Comparison of ENCODE assay signal across 15 cellular contexts in genomic region chr16:73298562-73298961, GRCh38.
DNase-seq lines count a peak whose midpoint lies in the region; ATAC-seq, FAIRE-seq and TF ChIP-seq lines count a peak whose summit lies in the region.
"Had no signal": no experiment of that assay in that cellular context is flagged by ENCODE, and none has a peak within 500 bp of the region (broad histone marks: within the 10 kb centered on the region; RNA-seq: fewer than 3 reads in every experiment).

No MANE protein-coding gene starts in this region.

- H3K36me3 ChIP-seq in astrocyte (ENCODE audit: insufficient read depth, low read length) = no peaks in the 10 kb centered on the region
- no peaks in the 10 kb centered on the region for H3K36me3 ChIP-seq in left ventricle myocardium inferior
- H3K36me3 ChIP-seq in ovary = no peaks in the 10 kb centered on the region
- H3K36me3 ChIP-seq: cardiac muscle cell, SJCRH30 had no signal

- H3K36me3 Mint-ChIP-seq in astrocyte (ENCODE audit: low read depth, unreplicated experiment) = no peaks in the 10 kb centered on the region
- no peaks in the 10 kb centered on the region for H3K36me3 Mint-ChIP-seq in activated naive CD4-positive, alpha-beta T cell treated with anti-CD3 and anti-CD28 coated beads, Interleukin-2, amount 50 U/mL, for 72 hours
- H3K36me3 Mint-ChIP-seq: CD8-positive, alpha-beta T cell; stimulated activated effector memory CD8-positive, alpha-beta T cell treated with anti-CD3 and anti-CD28 coated beads, Interleukin-12 subunit alpha, Interleukin-12 subunit beta, amount 100 ng/mL, for 72 hours had no signal

- TF ChIP-seq EP300 in ovary (IDR thresholded peaks at IDR 0.05) = no peak

- H3K9ac ChIP-seq in astrocyte (ENCODE audit: low read length) = no peak overlapping the region

- H3K9me3 Mint-ChIP-seq in astrocyte (ENCODE audit: unreplicated experiment) = peaks cover 4% of the 10 kb centered on the region
- H3K9me3 Mint-ChIP-seq in activated naive CD4-positive, alpha-beta T cell treated with anti-CD3 and anti-CD28 coated beads, Interleukin-2, amount 50 U/mL, for 72 hours = peaks cover 0 to 4% of the 10 kb centered on the region in 2 donors
- H3K9me3 Mint-ChIP-seq: CD8-positive, alpha-beta T cell had no signal

- no peak for FAIRE-seq in astrocyte (lab: Jason Lieb, UNC)

- H3K79me2 ChIP-seq in astrocyte (ENCODE audit: insufficient read depth, low read length) = no peaks in the 10 kb centered on the region

- H3K27me3 ChIP-seq in astrocyte (ENCODE audit: insufficient read depth, low read length) = no peaks in the 10 kb centered on the region
- no peaks in the 10 kb centered on the region for H3K27me3 ChIP-seq in left ventricle myocardium inferior (ENCODE audit: low read depth)
- H3K27me3 ChIP-seq in ovary = no peaks in the 10 kb centered on the region
- H3K27me3 ChIP-seq: cardiac muscle cell, SJCRH30 had no signal

- no peak overlapping the region for H2AFZ ChIP-seq in astrocyte (ENCODE audit: low read depth, low read length)

- H3K4me1 Mint-ChIP-seq in astrocyte (ENCODE audit: low read depth, unreplicated experiment) = peaks cover 10% of the 10 kb centered on the region
- H3K4me1 Mint-ChIP-seq: stimulated activated effector memory CD8-positive, alpha-beta T cell treated with anti-CD3 and anti-CD28 coated beads, Interleukin-12 subunit alpha, Interleukin-12 subunit beta, amount 100 ng/mL, for 72 hours had no signal

- no peaks in the 10 kb centered on the region for H4K20me1 ChIP-seq in astrocyte (ENCODE audit: insufficient read depth, low read length)

- no peak for TF ChIP-seq POLR2A in ovary (IDR thresholded peaks at IDR 0.05)

- no peak overlapping the region for H3K4me3 ChIP-seq in astrocyte (ENCODE audit: insufficient read depth, low read depth, low read length)
- H3K4me3 ChIP-seq in left ventricle myocardium inferior = no peak overlapping the region
- no peak overlapping the region for H3K4me3 ChIP-seq in ovary
- H3K4me3 ChIP-seq: cardiac muscle cell, SJCRH30 had no signal

- H3K4me3 Mint-ChIP-seq in astrocyte (ENCODE audit: unreplicated experiment) = peak overlapping the region; percentile 20
- H3K4me3 Mint-ChIP-seq: CD8-positive, alpha-beta T cell; stimulated activated effector memory CD8-positive, alpha-beta T cell treated with anti-CD3 and anti-CD28 coated beads, Interleukin-12 subunit alpha, Interleukin-12 subunit beta, amount 100 ng/mL, for 72 hours had no signal

- 16 to 37% (median 20%) methylated on average over 3 of the region's 3 CpGs for WGBS in ovary, 3 donors

- peak overlapping the region; percentile 87 for H3K27ac Mint-ChIP-seq in astrocyte (ENCODE audit: unreplicated experiment)
- no peak overlapping the region for H3K27ac Mint-ChIP-seq in activated naive CD4-positive, alpha-beta T cell treated with anti-CD3 and anti-CD28 coated beads, Interleukin-2, amount 50 U/mL, for 72 hours
- H3K27ac Mint-ChIP-seq: CD8-positive, alpha-beta T cell; stimulated activated effector memory CD8-positive, alpha-beta T cell treated with anti-CD3 and anti-CD28 coated beads, Interleukin-12 subunit alpha, Interleukin-12 subunit beta, amount 100 ng/mL, for 72 hours had no signal

- H3K27me3 Mint-ChIP-seq in astrocyte (ENCODE audit: low read depth, unreplicated experiment) = peaks cover 6% of the 10 kb centered on the region

- TF ChIP-seq CTCF in astrocyte (IDR thresholded peaks at IDR 0.05; ENCODE audit: insufficient read depth, low read depth, low read length) = no peak
- no peak for TF ChIP-seq CTCF in left ventricle myocardium inferior (IDR thresholded peaks at IDR 0.05; ENCODE audit: borderline replicate concordance)
- TF ChIP-seq CTCF in ovary (IDR thresholded peaks at IDR 0.05) = no peak

- no peaks in the 10 kb centered on the region for H3K9me3 ChIP-seq in astrocyte (ENCODE audit: insufficient read depth, low read depth, low read length)
- H3K9me3 ChIP-seq in left ventricle myocardium inferior (replicated peaks) = no peaks in the 10 kb centered on the region
- no peaks in the 10 kb centered on the region for H3K9me3 ChIP-seq in ovary
- H3K9me3 ChIP-seq: SJCRH30 had no signal

- H3K4me1 ChIP-seq in astrocyte (ENCODE audit: insufficient read depth, low read length) (no peaks in the 10 kb centered on the region), left ventricle myocardium inferior (no peaks in the 10 kb centered on the region), ovary (ENCODE audit: insufficient read depth) (no peaks in the 10 kb centered on the region)
- H3K4me1 ChIP-seq: SJCRH30 had no signal

- peak; percentile 41 for DNase-seq in ELF-1 (ENCODE audit: low read depth, low spot score)
- DNase-seq in astrocyte (ENCODE audit: low read depth) = peak; percentile 22
- peak; percentile 63 for DNase-seq in kidney tubule cell (ENCODE audit: low spot score)
- DNase-seq in left ventricle myocardium inferior = no peak
- no peak for DNase-seq in ovary
- DNase-seq in activated naive CD4-positive, alpha-beta T cell treated with anti-CD3 and anti-CD28 coated beads, Interleukin-2, amount 50 U/mL, for 72 hours (ENCODE audit: low spot score in 2 of 2) = no peak
- DNase-seq in NCI-H2081 (lab: John Stamatoyannopoulos, UW) = no peak
- DNase-seq: CD8-positive, alpha-beta T cell; erythroblast; NCI-H1092; NCI-H69; SJCRH30 had no signal

- H3K27ac ChIP-seq in astrocyte (ENCODE audit: low read depth, low read length) (no peak overlapping the region), left ventricle myocardium inferior (replicated peaks) (no peak overlapping the region), ovary (no peak overlapping the region)
- H3K27ac ChIP-seq: cardiac muscle cell, SJCRH30 had no signal

- peak; percentile 69 for ATAC-seq in HG03045 (IDR thresholded peaks at IDR 0.05; ENCODE audit: unreplicated experiment)
- no peak for ATAC-seq in activated naive CD4-positive, alpha-beta T cell treated with anti-CD3 and anti-CD28 coated beads, Interleukin-2, amount 50 U/mL, for 72 hours
- ATAC-seq: CD8-positive, alpha-beta T cell; stimulated activated effector memory CD8-positive, alpha-beta T cell treated with anti-CD3 and anti-CD28 coated beads, Interleukin-12 subunit alpha, Interleukin-12 subunit beta, amount 100 ng/mL, for 72 hours had no signal

- H3K4me2 ChIP-seq in astrocyte (ENCODE audit: low read length) = no peak overlapping the region

- intact Hi-C loops in left ventricle myocardium inferior (cut with micrococcal nuclease) (no loop called here), ovary (cut with DNase I) (no loop called here)

Comparison
In these comparisons a context has a peak if more than half of its experiments do, and no peak if none do; other contexts are left out.
1. DNase-seq: peak in ELF-1 (single experiment), astrocyte (single experiment) and kidney tubule cell (single experiment); none in left ventricle myocardium inferior (single experiment), ovary (0 of 5), activated naive CD4-positive, alpha-beta T cell treated with anti-CD3 and anti-CD28 coated beads, Interleukin-2, amount 50 U/mL, for 72 hours (0 of 2) and NCI-H2081 (0 of 2).